Comparison of ENCODE assay signal across 8 cellular contexts in the genomic region with DNA sequence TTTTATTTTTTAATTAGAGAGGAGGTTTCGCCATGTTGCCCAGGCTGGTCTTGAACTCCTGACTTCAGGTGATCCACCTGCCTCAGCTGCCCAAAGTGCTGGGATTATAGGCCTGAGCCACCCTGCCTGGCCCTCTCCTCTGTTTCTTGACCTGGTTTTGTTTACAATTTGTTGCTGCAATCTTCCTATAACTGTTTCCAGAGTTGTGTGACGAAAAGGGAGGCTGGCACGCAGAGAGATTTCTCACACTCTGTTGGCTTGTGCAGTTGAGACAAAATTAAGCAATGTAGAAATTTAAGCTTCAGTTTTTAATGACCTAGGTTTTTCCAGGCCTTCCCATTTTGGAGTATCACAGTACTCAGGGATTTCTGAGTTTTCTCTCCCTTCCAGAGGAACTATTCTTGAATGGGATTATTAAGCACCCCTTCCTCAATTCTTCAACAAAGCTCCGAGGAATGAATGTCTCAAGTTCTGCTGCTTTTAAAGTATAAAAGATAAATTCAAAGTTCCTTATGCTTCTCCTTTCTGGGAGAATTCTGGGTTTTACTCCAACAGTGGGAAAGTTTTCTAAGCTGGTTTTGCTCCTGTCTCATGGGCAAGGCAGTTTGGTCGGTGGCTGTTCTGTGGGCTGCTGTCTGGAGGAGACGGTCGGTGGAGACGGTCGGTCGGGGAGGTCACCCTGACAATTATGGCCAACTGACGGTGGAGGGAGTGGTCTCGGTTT. TPM values are rescaled to one million over a fixed set of nuclear protein-coding genes. Genes with fewer than 3 reads are reported as not detected.
DNase-seq lines count a peak whose midpoint lies in the region; TF ChIP-seq lines count a peak whose summit lies in the region.

No MANE protein-coding gene starts in this region.

- peak overlapping the region; percentile 64 for H3K4me3 Mint-ChIP-seq in activated naive CD8-positive, alpha-beta T cell treated with anti-CD3 and anti-CD28 coated beads for 36 hours
- H3K4me3 Mint-ChIP-seq in immature natural killer cell, result peak overlapping the region; percentile 80 to 97 (median 92)

- H3K27me3 ChIP-seq in HAP-1 (ENCODE audit: low read depth) (no peaks in the 10 kb centered on the region; the same call in 1 of the 2 replicates), stomach smooth muscle (ENCODE audit: control insufficient read depth in 1 of 2, insufficient read depth in 2 of 2, low read length in 2 of 2) (no peaks in the 10 kb centered on the region)

- H3K36me3 Mint-ChIP-seq in activated naive CD8-positive, alpha-beta T cell treated with anti-CD3 and anti-CD28 coated beads for 36 hours, result no peaks in the 10 kb centered on the region
- H3K36me3 Mint-ChIP-seq in immature natural killer cell, result no peaks in the 10 kb centered on the region

- peaks cover 28% of the 10 kb centered on the region for H3K4me1 ChIP-seq in HAP-1
- peaks cover 16% of the 10 kb centered on the region for H3K4me1 ChIP-seq in stomach smooth muscle (ENCODE audit: control insufficient read depth, insufficient read depth, low read length)

- peak overlapping the region; percentile 71 for H3K27ac Mint-ChIP-seq in activated naive CD8-positive, alpha-beta T cell treated with anti-CD3 and anti-CD28 coated beads for 36 hours
- peak overlapping the region; percentile 98 to 100 (median 100) for H3K27ac Mint-ChIP-seq in immature natural killer cell

- peak overlapping the region; percentile 99 for H3K27ac ChIP-seq in stomach smooth muscle (ENCODE audit: low read length)

- peak overlapping the region; percentile 89 to 97 for H3K9ac ChIP-seq in stomach smooth muscle (ENCODE audit: low read length in 2 of 2)

- H3K27me3 Mint-ChIP-seq in activated naive CD8-positive, alpha-beta T cell treated with anti-CD3 and anti-CD28 coated beads for 36 hours, result peaks cover 8% of the 10 kb centered on the region
- H3K27me3 Mint-ChIP-seq in immature natural killer cell (ENCODE audit: low read depth in 3 of 3), result peaks cover 21 to 30% (median 24%) of the 10 kb centered on the region in 3 donors

- DNase-seq in AG09309 (ENCODE audit: low read depth) (no peak), HAP-1 (ENCODE audit: low spot score in 2 of 2) (no peak), immature natural killer cell (no peak), NCI-H128 (lab: John Stamatoyannopoulos, UW; ENCODE audit: unreplicated experiment) (no peak)
- DNase-seq in activated naive CD8-positive, alpha-beta T cell treated with anti-CD3 and anti-CD28 coated beads for 36 hours, result no peak
- no peak for DNase-seq in effector CD8-positive, alpha-beta T cell (lab: John Stamatoyannopoulos, UW)
- DNase-seq in activated effector memory CD4-positive, alpha-beta T cell treated with Interleukin-2 at 50 U/mL for 16 hours, result no peak

- H3K9me3 ChIP-seq in HAP-1, result no peaks in the 10 kb centered on the region
- H3K9me3 ChIP-seq in stomach smooth muscle (ENCODE audit: control insufficient read depth in 2 of 2, low read length in 2 of 2), result no peaks in the 10 kb centered on the region

- H3K4me3 ChIP-seq in AG09309 (ENCODE audit: control insufficient read depth, low read depth, low read length) (peak overlapping the region; percentile 37), HAP-1 (peak overlapping the region; percentile 25), stomach smooth muscle (ENCODE audit: low read length in 2 of 2) (peak overlapping the region; percentile 77 to 78)

- in situ Hi-C loops in HAP-1 (cut with MboI; ENCODE audit: low sequenced_read_pairs), result no loop called here

- no peaks in the 10 kb centered on the region for H3K9me3 Mint-ChIP-seq in activated naive CD8-positive, alpha-beta T cell treated with anti-CD3 and anti-CD28 coated beads for 36 hours
- H3K9me3 Mint-ChIP-seq in immature natural killer cell, result peaks cover 0 to 1% (median 0%) of the 10 kb centered on the region in 6 donors

- H3K4me1 Mint-ChIP-seq in activated naive CD8-positive, alpha-beta T cell treated with anti-CD3 and anti-CD28 coated beads for 36 hours, result peaks cover 23% of the 10 kb centered on the region
- peaks cover 24 to 33% of the 10 kb centered on the region in 2 donors for H3K4me1 Mint-ChIP-seq in immature natural killer cell

- H3K36me3 ChIP-seq in HAP-1 (replicated peaks) (no peaks in the 10 kb centered on the region), stomach smooth muscle (ENCODE audit: control insufficient read depth in 2 of 2, insufficient read depth in 2 of 2, low read length in 2 of 2) (no peaks in the 10 kb centered on the region)

- TF ChIP-seq CTCF in AG09309 (IDR thresholded peaks at IDR 0.05; ENCODE audit: control insufficient read depth, insufficient read depth, low read depth, low read length, missing control alignments), result no peak

RNA-seq across cellular contexts. Expression of a gene that starts 20.4 kb away (rescaled TPM):
- 10 to 100 TPM; 19.5 to 20.0 TPM for total RNA-seq in activated naive CD8-positive, alpha-beta T cell treated with anti-CD3 and anti-CD28 coated beads for 36 hours
- polyA plus RNA-seq in immature natural killer cell, result 100 to 1,000 TPM; 525 to 765 (median 608) TPM

Comparison
In these comparisons a context has a peak if more than half of its experiments do, and no peak if none do; other contexts are left out.
1. H3K4me3 ChIP-seq: peak in every context shown above with its lines; median percentile 78 in stomach smooth muscle; 37 in AG09309; 25 in HAP-1.